In genomic region chr11:93576873-93577272, GRCh38 we compare ENCODE assay signal across 8 cellular contexts. TPM values are rescaled to one million over a fixed set of nuclear protein-coding genes. Genes with fewer than 3 reads are reported as not detected.
DNase-seq lines count a peak whose midpoint lies in the region; ATAC-seq and TF ChIP-seq lines count a peak whose summit lies in the region.
"Not testable (repeated sequence)": the region's sequence is repeated elsewhere in the genome, so short reads cannot be mapped to it uniquely, and the experiment has no call there.

No MANE protein-coding gene starts in this region.

- not testable (repeated sequence) for H3K9me3 ChIP-seq in IMR-90 (ENCODE audit: control insufficient read depth, insufficient read depth, low read length); RWPE2 (ENCODE audit: severe bottlenecking); mammary epithelial cell (replicated peaks; ENCODE audit: insufficient read depth, low read length)

- DNase-seq in AG08395 (ENCODE audit: low spot score) (peak; percentile 10), GM04503 (ENCODE audit: low read depth) (peak; percentile 42), IMR-90 (peak; percentile 58), mammary epithelial cell (peak; percentile 11), fibroblast of the aortic adventitia (ENCODE audit: low read depth) (peak; percentile 57), non-pigmented ciliary epithelial cell (ENCODE audit: low read depth) (peak; percentile 56), stromal cell of bone marrow (ENCODE audit: low read depth) (peak; percentile 65)
- not testable (repeated sequence) for DNase-seq in RWPE2 (ENCODE audit: low spot score)

- H2AK9ac ChIP-seq in IMR-90 (replicated peaks; ENCODE audit: low read depth, low read length, poor library complexity): not testable (repeated sequence)

- H3K9ac ChIP-seq in IMR-90 (ENCODE audit: low read depth, low read length); mammary epithelial cell (ENCODE audit: insufficient read depth, low read length): not testable (repeated sequence)

- BruUV-seq in IMR-90 (replicated peaks; lab: Mats Ljungman, UMichigan); mammary epithelial cell (replicated peaks; lab: Mats Ljungman, UMichigan): not testable (repeated sequence)

- H2BK120ac ChIP-seq in IMR-90 (ENCODE audit: low read depth, low read length): not testable (repeated sequence)

- H2BK20ac ChIP-seq in IMR-90 (ENCODE audit: low read depth, low read length): not testable (repeated sequence)

- H3K27me3 ChIP-seq in IMR-90 (ENCODE audit: control insufficient read depth, insufficient read depth, low read length); RWPE2 (ENCODE audit: insufficient read depth, poor library complexity, severe bottlenecking); mammary epithelial cell (ENCODE audit: insufficient read depth, low read length): not testable (repeated sequence)

- not testable (repeated sequence) for H3K36me3 ChIP-seq in IMR-90 (ENCODE audit: control insufficient read depth, insufficient read depth, low read length); RWPE2 (ENCODE audit: low read depth); mammary epithelial cell (ENCODE audit: insufficient read depth, low read length)

- H4K5ac ChIP-seq in IMR-90 (ENCODE audit: low read depth, low read length): not testable (repeated sequence)

- not testable (repeated sequence) for H3K4me1 ChIP-seq in IMR-90 (ENCODE audit: control insufficient read depth, insufficient read depth, low read length); RWPE2 (ENCODE audit: insufficient read depth, poor library complexity, severe bottlenecking); mammary epithelial cell (ENCODE audit: insufficient read depth, low read length)

- TF ChIP-seq CTCF in IMR-90 (conservative IDR thresholded peaks at IDR 0.05; ENCODE audit: low read depth, low read length); RWPE2 (IDR thresholded peaks at IDR 0.05; ENCODE audit: poor library complexity, severe bottlenecking); mammary epithelial cell (conservative IDR thresholded peaks at IDR 0.05 in 1 of 2, IDR thresholded peaks at IDR 0.05 in 1 of 2; ENCODE audit: extremely low read depth in 1 of 2, insufficient read depth in 1 of 2, low read depth in 1 of 2, low read length in 2 of 2); fibroblast of the aortic adventitia (IDR thresholded peaks at IDR 0.05; ENCODE audit: insufficient read depth, low read length): not testable (repeated sequence)

- not testable (repeated sequence) for H3K4ac ChIP-seq in IMR-90 (ENCODE audit: low read depth, low read length)

- not testable (repeated sequence) for H3K14ac ChIP-seq in IMR-90 (replicated peaks; ENCODE audit: low read depth, low read length)

- no CpG with 5 or more reads among the region's 4 CpGs for WGBS in IMR-90 (ENCODE audit: extremely low coverage in 2 of 2, insufficient read length in 1 of 2), 2 experiments
- 80% methylated on average over 2 of the region's 4 CpGs for WGBS in mammary epithelial cell (ENCODE audit: low coverage, missing lambda C conversion rate)

- H3K56ac ChIP-seq in IMR-90 (ENCODE audit: extremely low read depth, insufficient read depth, low read length): not testable (repeated sequence)

- not testable (repeated sequence) for H4K91ac ChIP-seq in IMR-90 (ENCODE audit: insufficient read depth, low read depth, low read length)

- not testable (repeated sequence) for TF ChIP-seq RAD21 in IMR-90 (IDR thresholded peaks at IDR 0.05; ENCODE audit: low read length)

- H3K79me2 ChIP-seq in mammary epithelial cell (ENCODE audit: insufficient read depth, low read length): not testable (repeated sequence)

- H2AK5ac ChIP-seq in IMR-90 (ENCODE audit: low read depth, low read length): not testable (repeated sequence)

- not testable (repeated sequence) for H3K18ac ChIP-seq in IMR-90 (ENCODE audit: low read depth, low read length)

- H2BK15ac ChIP-seq in IMR-90 (ENCODE audit: low read depth, low read length): not testable (repeated sequence)

- not testable (repeated sequence) for H3K23ac ChIP-seq in IMR-90 (ENCODE audit: low read depth, low read length)

- not testable (repeated sequence) for H2AFZ ChIP-seq in IMR-90 (replicated peaks; ENCODE audit: low read length, poor library complexity); mammary epithelial cell (ENCODE audit: low read depth, low read length)

- not testable (repeated sequence) for H3K79me1 ChIP-seq in IMR-90 (ENCODE audit: low read depth in 1 of 2, low read length in 2 of 2)

- not testable (repeated sequence) for H3K27ac ChIP-seq in IMR-90 (ENCODE audit: insufficient read depth, low read length); mammary epithelial cell (ENCODE audit: insufficient read depth, low read depth, low read length)
- H3K27ac ChIP-seq in RWPE2 (ENCODE audit: poor library complexity, severe bottlenecking): peak overlapping the region; percentile 21

- CTCF ChIA-PET in IMR-90 (lab: Yijun Ruan, JAX): interaction anchor here (0.7 to 1.0 kb wide), 2 partner anchors 12 to 343 kb away, joined by 3 read pairs; no protein-coding TSS in a partner anchor
- CTCF ChIA-PET in mammary epithelial cell (lab: Charles Lee; ENCODE audit: low non-redundant PET): not testable (repeated sequence)

- POLR2A ChIA-PET in IMR-90 (lab: Charles Lee; ENCODE audit: unreplicated experiment): not testable (repeated sequence)

- in situ Hi-C loops in IMR-90 (cut with MboI; ENCODE audit: low sequenced_read_pairs); mammary epithelial cell (cut with MboI; ENCODE audit: low sequenced_read_pairs in 2 of 2): not testable (repeated sequence)

- H3K4me3 ChIP-seq in IMR-90 (ENCODE audit: insufficient read depth, low read depth, low read length); RWPE2 (ENCODE audit: severe bottlenecking); mammary epithelial cell (replicated peaks in 1 of 3; ENCODE audit: insufficient read depth in 1 of 3, low read depth in 2 of 3, low read length in 3 of 3); fibroblast of the aortic adventitia (ENCODE audit: low read depth, low read length): not testable (repeated sequence)

- H3K9me1 ChIP-seq in IMR-90 (ENCODE audit: insufficient read depth, low read length): not testable (repeated sequence)

- peak overlapping the region; percentile 12; the same call in 1 of the 2 replicates for H3K4me2 ChIP-seq in IMR-90 (ENCODE audit: low read depth, low read length)
- not testable (repeated sequence) for H3K4me2 ChIP-seq in mammary epithelial cell (ENCODE audit: insufficient read depth, low read depth, low read length)

- TF ChIP-seq POLR2A in IMR-90 (IDR thresholded peaks at IDR 0.05; ENCODE audit: low read depth, low read length): not testable (repeated sequence)

- not testable (repeated sequence) for H4K20me1 ChIP-seq in IMR-90 (ENCODE audit: insufficient read depth, low read length); mammary epithelial cell (ENCODE audit: insufficient read depth, low read length)

- dilution Hi-C loops in IMR-90 (cut with HindIII; ENCODE audit: low sequenced_read_pairs, unreplicated experiment); mammary epithelial cell (cut with HindIII; ENCODE audit: low sequenced_read_pairs): not testable (repeated sequence)

- not testable (repeated sequence) for H4K8ac ChIP-seq in IMR-90 (ENCODE audit: low read depth in 2 of 2, low read length in 2 of 2)

- ATAC-seq in IMR-90 (ENCODE audit: low read depth): peak; percentile 82
- ATAC-seq in RWPE2 (ENCODE audit: low read depth): not testable (repeated sequence)

- H2BK5ac ChIP-seq in IMR-90 (ENCODE audit: low read depth, low read length, poor library complexity, severe bottlenecking): peak overlapping the region; percentile 84

- intact Hi-C loops in IMR-90 (cut with micrococcal nuclease); mammary epithelial cell (cut with micrococcal nuclease): not testable (repeated sequence)

TF ChIP-seq in IMR-90, 13 proteins besides CTCF, POLR2A, EP300 and RAD21:
- TF ChIP-seq CEBPB (IDR thresholded peaks at IDR 0.05; ENCODE audit: low read depth, low read length): 0 out of 2 replicates have a peak, but pooled peaks have one; percentile 29

RNA-seq across cellular contexts. Expression of gene SMCO4, which starts 33.7 kb away (rescaled TPM):
- total RNA-seq in IMR-90 (2012; rRNA removed): 2.2 and 4.2 TPM in 2 replicates
- 17.7 and 21.8 TPM in 2 replicates for polyA plus RNA-seq in IMR-90 (2012; rRNA removed)
- 11.1 and 27.0 TPM in 2 replicates for polyA plus RNA-seq in IMR-90 (2012; cell fraction: cytosol; rRNA removed)
- 9.4 and 11.6 TPM in 2 replicates for polyA plus RNA-seq in IMR-90 (2012; cell fraction: nucleus; rRNA removed; ENCODE audit: low replicate concordance)
- 1 to 10 TPM; 2.2 to 3.6 TPM for total RNA-seq in mammary epithelial cell
- 3.6 TPM for polyA plus RNA-seq in mammary epithelial cell
- polyA minus RNA-seq in mammary epithelial cell: 6.1 TPM
- 6.7 and 7.3 TPM in 2 replicates for total RNA-seq in fibroblast of the aortic adventitia (ENCODE audit: low replicate concordance)
